In the genomic region with DNA sequence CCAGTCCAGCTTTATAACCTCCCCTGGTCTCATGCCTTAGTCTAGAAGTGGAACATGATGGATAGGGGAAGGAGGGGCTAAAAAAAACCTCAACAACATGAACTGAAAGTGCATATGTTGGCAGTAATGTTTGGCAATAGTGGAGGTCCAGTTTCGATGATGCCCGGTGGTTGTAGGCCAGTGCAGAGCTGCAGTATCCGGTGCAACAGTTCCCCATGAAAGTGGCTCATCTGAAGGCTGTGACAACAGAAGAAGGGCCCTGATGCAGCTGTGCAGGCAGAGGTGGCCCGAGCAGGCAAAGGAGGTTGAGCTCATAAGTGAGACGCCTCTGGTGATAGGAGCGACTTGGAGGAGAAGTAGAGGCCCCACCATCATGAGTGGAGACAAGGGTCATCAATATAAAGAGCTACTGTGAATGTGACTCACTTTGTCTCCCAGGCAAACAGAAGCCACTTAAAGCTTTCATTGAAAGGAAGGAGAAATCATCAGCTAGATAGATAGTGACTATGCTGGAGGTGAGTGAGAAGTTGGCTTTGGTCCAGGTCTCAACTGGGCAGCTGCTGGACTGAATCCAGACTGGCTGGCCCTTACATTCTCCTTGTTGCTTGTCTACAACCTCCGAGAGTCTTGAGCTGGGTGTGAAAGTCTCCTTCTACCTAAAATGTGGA, we compare ENCODE assay signal across 9 cellular contexts. TPM values are rescaled to one million over a fixed set of nuclear protein-coding genes. Genes with fewer than 3 reads are reported as not detected.
A peak's percentile ranks its signal among the peaks of the same experiment; 100 is the strongest.
DNase-seq lines count a peak whose midpoint lies in the region; ATAC-seq, FAIRE-seq and TF ChIP-seq lines count a peak whose summit lies in the region.
"Had no signal": no experiment of that assay in that cellular context is flagged by ENCODE, and none has a peak within 500 bp of the region (broad histone marks: within the 10 kb centered on the region; RNA-seq: fewer than 3 reads in every experiment).

No MANE protein-coding gene starts in this region.

- H3K27me3 ChIP-seq in RWPE2 (ENCODE audit: insufficient read depth, poor library complexity, severe bottlenecking) (no peaks in the 10 kb centered on the region), vagina (no peaks in the 10 kb centered on the region)

- FAIRE-seq in islet of Langerhans (lab: Jason Lieb, UNC): peak; percentile 21

- TF ChIP-seq POLR2A in vagina (IDR thresholded peaks at IDR 0.05): no peak

- intact Hi-C loops in vagina (cut with DNase I): no loop called here

- H3K4me3 ChIP-seq in RWPE2 (ENCODE audit: severe bottlenecking) (no peak overlapping the region), vagina (no peak overlapping the region)

- ATAC-seq in RWPE2 (ENCODE audit: low read depth): peak; percentile 57
- ATAC-seq in GM19395 (IDR thresholded peaks at IDR 0.05; ENCODE audit: unreplicated experiment): no peak

- H3K9me3 ChIP-seq in RWPE2 (ENCODE audit: severe bottlenecking) (no peaks in the 10 kb centered on the region), vagina (no peaks in the 10 kb centered on the region)

- H3K4me1 ChIP-seq in RWPE2 (ENCODE audit: insufficient read depth, poor library complexity, severe bottlenecking): peaks cover 14% of the 10 kb centered on the region
- H3K4me1 ChIP-seq in vagina: no peaks in the 10 kb centered on the region
- H3K4me1 ChIP-seq: parathyroid adenoma had no signal

- H3K36me3 ChIP-seq in RWPE2 (ENCODE audit: low read depth) (no peaks in the 10 kb centered on the region), vagina (no peaks in the 10 kb centered on the region)

- DNase-seq in COR-L47 (lab: John Stamatoyannopoulos, UW) (peak; percentile 52), NCI-H1092 (lab: John Stamatoyannopoulos, UW) (peak; percentile 16), RWPE2 (ENCODE audit: low spot score) (no peak), NCI-H1694 (lab: John Stamatoyannopoulos, UW) (no peak), NCI-H128 (lab: John Stamatoyannopoulos, UW; ENCODE audit: unreplicated experiment) (no peak), vagina (ENCODE audit: extremely low spot score in 2 of 2) (no peak)

- H3K27ac ChIP-seq in RWPE2 (ENCODE audit: poor library complexity, severe bottlenecking) (no peak overlapping the region), vagina (no peak overlapping the region)
- H3K27ac ChIP-seq: parathyroid adenoma had no signal

- no peak for TF ChIP-seq CTCF in RWPE2 (IDR thresholded peaks at IDR 0.05; ENCODE audit: poor library complexity, severe bottlenecking)
- TF ChIP-seq CTCF in vagina (IDR thresholded peaks at IDR 0.05): no peak

RNA-seq across cellular contexts. Expression of a gene that starts 10.2 kb away (rescaled TPM):
- total RNA-seq in vagina: 152 TPM

RNA-seq across cellular contexts. Expression of a gene that starts 45.4 kb away (rescaled TPM):
- 9.8 TPM for total RNA-seq in vagina

Comparison
In these comparisons a context has a peak if more than half of its experiments do, and no peak if none do; other contexts are left out.
1. DNase-seq: peak in COR-L47 (single experiment) and NCI-H1092 (single experiment); none in RWPE2 (single experiment), NCI-H1694 (single experiment), NCI-H128 (single experiment) and vagina (0 of 2).